In the genomic region with DNA sequence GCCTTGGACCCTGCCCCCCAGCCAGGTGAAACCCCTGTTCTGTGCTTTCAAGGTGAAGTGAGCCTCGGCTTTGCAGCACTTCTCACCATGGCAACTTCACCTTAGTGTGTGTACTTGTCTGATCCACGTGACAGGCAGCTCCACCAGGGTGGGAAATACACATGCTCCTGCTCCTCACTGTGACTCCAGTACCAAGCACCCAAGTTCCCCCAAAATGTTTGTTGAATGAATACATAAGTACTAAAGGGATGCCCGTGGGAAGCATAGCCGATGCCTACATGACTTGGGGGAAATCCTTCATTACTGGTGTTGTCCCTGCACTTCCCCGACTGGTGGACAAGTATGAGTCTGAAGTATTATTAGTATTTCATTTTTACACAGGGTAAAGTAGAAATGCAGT, we compare ENCODE assay signal across 31 cellular contexts. TPM values are rescaled to one million over a fixed set of nuclear protein-coding genes. Genes with fewer than 3 reads are reported as not detected.
"Had no signal": no experiment of that assay in that cellular context is flagged by ENCODE, and none has a peak within 500 bp of the region (broad histone marks: within the 10 kb centered on the region; RNA-seq: fewer than 3 reads in every experiment).

No MANE protein-coding gene starts in this region.

- H3K9me3 ChIP-seq: MG63, SJCRH30, SK-N-SH had no signal

- H3K4me3 Mint-ChIP-seq: activated CD4-positive, alpha-beta memory T cell treated with anti-CD3 and anti-CD28 coated beads for 36 hours; activated CD4-positive, alpha-beta T cell treated with anti-CD3 and anti-CD28 coated beads, Interleukin-2, amount 10 ng/mL, durations not matched to agents 7 days and 5 days; activated naive CD4-positive, alpha-beta T cell treated with anti-CD3 and anti-CD28 coated beads for 36 hours; activated naive CD8-positive, alpha-beta T cell; activated T-helper 17 cell treated with anti-CD3 and anti-CD28 coated beads, Interleukin-2, amount 50 U/mL, for 72 hours had no signal

- ATAC-seq: activated T-helper 17 cell treated with anti-CD3 and anti-CD28 coated beads, Interleukin-2, amount 50 U/mL, for 72 hours had no signal

- H3K27ac ChIP-seq: SJCRH30, VCaP had no signal

- H3K4me1 Mint-ChIP-seq: activated CD4-positive, alpha-beta T cell treated with anti-CD3 and anti-CD28 coated beads, Interleukin-2, amount 10 ng/mL, durations not matched to agents 7 days and 5 days; activated T-helper 17 cell treated with anti-CD3 and anti-CD28 coated beads, Interleukin-2, amount 50 U/mL, for 72 hours had no signal

- H3K9ac ChIP-seq: SK-N-SH had no signal

- H3K36me3 ChIP-seq: MG63 had no signal

- H3K4me3 ChIP-seq: MG63, SJCRH30 had no signal

- H3K27me3 ChIP-seq: MG63, SJCRH30 had no signal

- DNase-seq: activated CD4-positive, alpha-beta memory T cell treated with anti-CD3 and anti-CD28 coated beads for 36 hours; activated CD4-positive, alpha-beta T cell treated with anti-CD3 and anti-CD28 coated beads, Interleukin-2, amount 10 ng/mL, durations not matched to agents 7 days and 5 days; activated CD4-positive, CD25-positive, alpha-beta regulatory T cell; activated CD8-positive, alpha-beta memory T cell treated with anti-CD3 and anti-CD28 coated beads for 24 hours; activated gamma-delta T cell; activated naive CD4-positive, alpha-beta T cell treated with anti-CD3 and anti-CD28 coated beads for 36 hours; activated T-cell treated with anti-CD3 and anti-CD28 coated beads for 4 hours; activated T-cell treated with anti-CD3 and anti-CD28 coated beads, Interleukin-2, amount 50 U/mL, for 48 hours; amygdala; MG63; MV-4-11; NCI-H1105; NCI-H1436; NCI-H1694 treated with DMSO at 0.1 percent for 48 hours; NCI-H2029 treated with DMSO at 0.1 percent for 48 hours; NCI-H2171; NCI-H2227 treated with DMSO at 0.1 percent for 48 hours; NCI-H446 treated with DMSO at 0.1 percent for 48 hours; NCI-H526 treated with DMSO at 0.1 percent for 48 hours; NCI-H82; SK-N-SH; T-helper 1 cell had no signal

- H3K27me3 Mint-ChIP-seq: activated CD4-positive, alpha-beta T cell treated with anti-CD3 and anti-CD28 coated beads, Interleukin-2, amount 10 ng/mL, durations not matched to agents 7 days and 5 days had no signal

- H3K36me3 Mint-ChIP-seq: activated CD4-positive, alpha-beta memory T cell treated with anti-CD3 and anti-CD28 coated beads for 36 hours; activated naive CD8-positive, alpha-beta T cell; brain had no signal

- H3K27ac Mint-ChIP-seq: activated CD4-positive, alpha-beta memory T cell treated with anti-CD3 and anti-CD28 coated beads for 36 hours; activated CD4-positive, alpha-beta T cell treated with anti-CD3 and anti-CD28 coated beads, Interleukin-2, amount 10 ng/mL, durations not matched to agents 7 days and 5 days; activated naive CD4-positive, alpha-beta T cell treated with anti-CD3 and anti-CD28 coated beads for 36 hours; activated naive CD8-positive, alpha-beta T cell; activated T-helper 17 cell treated with anti-CD3 and anti-CD28 coated beads, Interleukin-2, amount 50 U/mL, for 72 hours had no signal

- H3K4me1 ChIP-seq: SJCRH30 had no signal

RNA-seq across cellular contexts. Expression of a gene that starts 41.8 kb away (rescaled TPM):
- total RNA-seq: activated CD4-positive, alpha-beta memory T cell treated with anti-CD3 and anti-CD28 coated beads for 36 hours; activated CD4-positive, alpha-beta T cell treated with anti-CD3 and anti-CD28 coated beads, Interleukin-2, amount 10 ng/mL, durations not matched to agents 7 days and 5 days; activated naive CD4-positive, alpha-beta T cell treated with anti-CD3 and anti-CD28 coated beads for 36 hours; activated T-helper 17 cell treated with anti-CD3 and anti-CD28 coated beads, Interleukin-2, amount 50 U/mL, for 72 hours; OCI-LY7; T-helper 2 cell treated with Interferon-gamma antibody and Interleukin-4, amounts not matched to agents 100 ng/mL and 5 ng/mL, for 36 hours had no signal

RNA-seq across cellular contexts. Expression of a gene that starts 54.2 kb away (rescaled TPM):
- total RNA-seq: activated CD4-positive, alpha-beta memory T cell treated with anti-CD3 and anti-CD28 coated beads for 36 hours; activated CD4-positive, alpha-beta T cell treated with anti-CD3 and anti-CD28 coated beads, Interleukin-2, amount 10 ng/mL, durations not matched to agents 7 days and 5 days; activated naive CD4-positive, alpha-beta T cell treated with anti-CD3 and anti-CD28 coated beads for 36 hours; activated T-helper 17 cell treated with anti-CD3 and anti-CD28 coated beads, Interleukin-2, amount 50 U/mL, for 72 hours; astrocyte; OCI-LY7; RPMI7951; T-helper 2 cell treated with Interferon-gamma antibody and Interleukin-4, amounts not matched to agents 100 ng/mL and 5 ng/mL, for 36 hours had no signal
